8 cellular contexts compared by ENCODE assay signal in genomic region chr1:26305667-26306289, GRCh38. TPM values are rescaled to one million over a fixed set of nuclear protein-coding genes. Genes with fewer than 3 reads are reported as not detected.
DNase-seq lines count a peak whose midpoint lies in the region; ATAC-seq and TF ChIP-seq lines count a peak whose summit lies in the region.

No MANE protein-coding gene starts in this region.

- H3K4me3 Mint-ChIP-seq in Caco-2 (ENCODE audit: unreplicated experiment) = peak overlapping the region; percentile 99
- peak overlapping the region; percentile 86 for H3K4me3 Mint-ChIP-seq in activated CD8-positive, alpha-beta T cell treated with anti-CD3 and anti-CD28 coated beads for 36 hours

- H3K4me1 ChIP-seq in Caco-2 (peaks cover 14% of the 10 kb centered on the region; the same call in 1 of the 2 replicates), tibial artery (peaks cover 0 to 15% (median 10%) of the 10 kb centered on the region in 4 donors)

- ATAC-seq in HG03196 (IDR thresholded peaks at IDR 0.05; ENCODE audit: unreplicated experiment) = peak; percentile 14
- ATAC-seq in activated CD8-positive, alpha-beta T cell treated with anti-CD3 and anti-CD28 coated beads for 36 hours = no peak
- ATAC-seq in left colon = peak; percentile 2

- H3K27ac Mint-ChIP-seq in Caco-2 (ENCODE audit: unreplicated experiment) = peak overlapping the region; percentile 98
- peak overlapping the region; percentile 88 for H3K27ac Mint-ChIP-seq in activated CD8-positive, alpha-beta T cell treated with anti-CD3 and anti-CD28 coated beads for 36 hours

- intact Hi-C loops in Caco-2 (cut with micrococcal nuclease; ENCODE audit: unreplicated experiment) (no loop called here), left colon (cut with DNase I, micrococcal nuclease) (no loop called here), tibial artery (cut with DNase I; ENCODE audit: low total_unique reads) (no loop called here)
- intact Hi-C loops in activated CD8-positive, alpha-beta T cell treated with anti-CD3 and anti-CD28 coated beads for 36 hours (cut with micrococcal nuclease) = no loop called here

- H3K4me1 Mint-ChIP-seq in Caco-2 (ENCODE audit: low read depth, unreplicated experiment) = peaks cover 12% of the 10 kb centered on the region
- peaks cover 22% of the 10 kb centered on the region for H3K4me1 Mint-ChIP-seq in activated CD8-positive, alpha-beta T cell treated with anti-CD3 and anti-CD28 coated beads for 36 hours (ENCODE audit: low read depth)

- CTCF ChIA-PET in Caco-2 (lab: Charles Lee) = no interaction called here
- CTCF ChIA-PET in activated CD8-positive, alpha-beta T cell treated with anti-CD3 and anti-CD28 coated beads for 36 hours (lab: Charles Lee) = interaction anchor here (1.0 to 3.9 kb wide), 4 partner anchors 13 to 111 kb away, joined by 3 to 46 read pairs (median 3); no protein-coding TSS in a partner anchor

- POLR2A ChIA-PET in Caco-2 (lab: Charles Lee) = no interaction called here
- POLR2A ChIA-PET in activated CD8-positive, alpha-beta T cell treated with anti-CD3 and anti-CD28 coated beads for 36 hours (lab: Charles Lee) = interaction anchor here (1.4 to 8.1 kb wide), 3 partner anchors 12 to 25 kb away, joined by 3 to 77 read pairs (median 52); partner anchors contain the start of gene CD52

- BruUV-seq in Caco-2 (replicated peaks; lab: Mats Ljungman, UMichigan) = TSS peak; percentile 62

- DNase-seq in Caco-2 (peak in 1 of 2 experiments; percentile 15), left colon (no peak), tibial artery (no peak), NCI-H2081 treated with DMSO at 0.1 percent for 48 hours (lab: John Stamatoyannopoulos, UW) (no peak), NCI-H2227 treated with DMSO at 0.1 percent for 48 hours (lab: John Stamatoyannopoulos, UW) (no peak), SHP77 (lab: John Stamatoyannopoulos, UW) (no peak)
- no peak for DNase-seq in activated CD8-positive, alpha-beta T cell treated with anti-CD3 and anti-CD28 coated beads for 36 hours

- H3K27me3 Mint-ChIP-seq in Caco-2 (ENCODE audit: insufficient read depth, unreplicated experiment) = no peaks in the 10 kb centered on the region
- H3K27me3 Mint-ChIP-seq in activated CD8-positive, alpha-beta T cell treated with anti-CD3 and anti-CD28 coated beads for 36 hours = no peaks in the 10 kb centered on the region

- no peaks in the 10 kb centered on the region for H3K36me3 ChIP-seq in Caco-2 (ENCODE audit: control insufficient read depth, insufficient read depth, low read length)
- no peaks in the 10 kb centered on the region for H3K36me3 ChIP-seq in tibial artery

- no peaks in the 10 kb centered on the region for H3K27me3 ChIP-seq in Caco-2 (replicated peaks; ENCODE audit: control insufficient read depth, insufficient read depth, low read length)
- no peaks in the 10 kb centered on the region for H3K27me3 ChIP-seq in tibial artery

- H3K4me3 ChIP-seq in Caco-2 (ENCODE audit: low read depth, low read length) (peak overlapping the region; percentile 87), tibial artery (peak overlapping the region; percentile 60 to 63)

- H3K9me3 ChIP-seq in Caco-2 = no peaks in the 10 kb centered on the region
- no peaks in the 10 kb centered on the region for H3K9me3 ChIP-seq in tibial artery

- H3K27ac ChIP-seq in tibial artery = peak overlapping the region; percentile 14 to 31

- H3K36me3 Mint-ChIP-seq in Caco-2 (ENCODE audit: insufficient read depth, unreplicated experiment) = peaks cover 5% of the 10 kb centered on the region
- peaks cover 2% of the 10 kb centered on the region for H3K36me3 Mint-ChIP-seq in activated CD8-positive, alpha-beta T cell treated with anti-CD3 and anti-CD28 coated beads for 36 hours (ENCODE audit: low read depth)

- H3K9me3 Mint-ChIP-seq in Caco-2 (ENCODE audit: unreplicated experiment) = no peaks in the 10 kb centered on the region
- no peaks in the 10 kb centered on the region for H3K9me3 Mint-ChIP-seq in activated CD8-positive, alpha-beta T cell treated with anti-CD3 and anti-CD28 coated beads for 36 hours

- TF ChIP-seq CTCF in Caco-2 (IDR thresholded peaks at IDR 0.05; ENCODE audit: insufficient read depth in 1 of 2, low read depth in 1 of 2, low read length in 1 of 2, severe bottlenecking in 1 of 2, unreplicated experiment in 1 of 2) (no peak), tibial artery (IDR thresholded peaks at IDR 0.05) (no peak)
- no peak for TF ChIP-seq CTCF in activated CD8-positive, alpha-beta T cell treated with anti-CD3 and anti-CD28 coated beads for 36 hours (IDR thresholded peaks at IDR 0.05)

RNA-seq across cellular contexts. Expression of gene UBXN11, which starts 0.7 kb away (rescaled TPM):
- 12.5 TPM in 2 replicates for total RNA-seq in Caco-2 (2022)
- total RNA-seq in activated CD8-positive, alpha-beta T cell treated with anti-CD3 and anti-CD28 coated beads for 36 hours = 10 to 100 TPM; 24.9 to 26.0 TPM
- 10 to 100 TPM in 1 of 2 donors, 1 to 10 TPM in 1; 10.0 to 13.4 TPM for total RNA-seq in left colon

RNA-seq across cellular contexts. Expression of gene CD52, which starts 12.0 kb away (rescaled TPM):
- total RNA-seq in Caco-2 (2022) = not detected in 2 replicates
- 100 to 1,000 TPM; 324 to 344 TPM for total RNA-seq in activated CD8-positive, alpha-beta T cell treated with anti-CD3 and anti-CD28 coated beads for 36 hours
- 10 to 100 TPM in 1 of 2 donors, 1 to 10 TPM in 1; 5.7 to 12.9 TPM for total RNA-seq in left colon

RNA-seq across cellular contexts. Expression of gene SH3BGRL3, which starts 25.9 kb away (rescaled TPM):
- total RNA-seq in Caco-2 (2022) (73.4 and 74.3 TPM in 2 replicates), left colon (100 to 1,000 TPM; 401 to 409 TPM)
- 100 to 1,000 TPM; 309 to 316 TPM for total RNA-seq in activated CD8-positive, alpha-beta T cell treated with anti-CD3 and anti-CD28 coated beads for 36 hours

RNA-seq across cellular contexts. Expression of gene CRYBG2, which starts 48.2 kb away (rescaled TPM):
- total RNA-seq in Caco-2 (2022) = 63.3 and 66.1 TPM in 2 replicates
- 1 to 10 TPM; 4.5 to 6.4 TPM for total RNA-seq in activated CD8-positive, alpha-beta T cell treated with anti-CD3 and anti-CD28 coated beads for 36 hours
- 10 to 100 TPM; 21.5 to 69.3 TPM for total RNA-seq in left colon

Comparison
In these comparisons a context has a peak if more than half of its experiments do, and no peak if none do; other contexts are left out.
1. RNA of gene CD52, which starts 12.0 kb away (total RNA-seq): 324 to 344 TPM in activated CD8-positive, alpha-beta T cell treated with anti-CD3 and anti-CD28 coated beads for 36 hours; 5.7 to 12.9 TPM in left colon and not detected in Caco-2; every median in the first group is over 10 times any median in the second.